In genomic region chr19:47427241-47428176, GRCh38 we compare ENCODE assay signal across 8 cellular contexts.
A peak's percentile ranks its signal among the peaks of the same experiment; 100 is the strongest.
DNase-seq lines count a peak whose midpoint lies in the region; ATAC-seq and TF ChIP-seq lines count a peak whose summit lies in the region.

No MANE protein-coding gene starts in this region.

- no peaks in the 10 kb centered on the region for H3K9me3 ChIP-seq in ES-I3 (ENCODE audit: control insufficient read depth, insufficient read depth, low read length)

- peak overlapping the region; percentile 49 for H3K9ac ChIP-seq in ES-I3 (ENCODE audit: low read depth, low read length)

- H3K4me1 ChIP-seq in ES-I3 (ENCODE audit: insufficient read depth, low read length), result peaks cover 11% of the 10 kb centered on the region

- ATAC-seq in GM18867 (IDR thresholded peaks at IDR 0.05; ENCODE audit: unreplicated experiment) (no peak), HG02852 (IDR thresholded peaks at IDR 0.05; ENCODE audit: unreplicated experiment) (no peak)

- DNase-seq in SHP77 treated with DMSO at 0.1 percent for 48 hours (lab: John Stamatoyannopoulos, UW) (peak; percentile 64), glomerular visceral epithelial cell (ENCODE audit: extremely low spot score) (peak; percentile 68), pons (ENCODE audit: low spot score) (peak; percentile 31)
- peak; percentile 75 for DNase-seq in activated naive CD4-positive, alpha-beta T cell treated with Interleukin-2 at 50 U/mL for 16 hours

- no peaks in the 10 kb centered on the region for H3K36me3 ChIP-seq in ES-I3 (ENCODE audit: insufficient read depth, low read length)

- TF ChIP-seq CTCF in LNCAP (IDR thresholded peaks at IDR 0.05), result peak; percentile 64
